1 cellular context compared by ENCODE assay signal in genomic region chr16:56726926-56727325, GRCh38.
TF ChIP-seq lines count a peak whose summit lies in the region.

No MANE protein-coding gene starts in this region.

TF ChIP-seq in HepG2, 621 proteins besides CTCF, POLR2A, EP300 and RAD21:
- TF ChIP-seq NFYC (CRISPR knock-in tag; IDR thresholded peaks at IDR 0.05) (peak; percentile 24; the same call in 1 of the 2 replicates), RXRA (CRISPR knock-in tag; IDR thresholded peaks at IDR 0.05) (no peak), GPN1 (CRISPR knock-in tag; IDR thresholded peaks at IDR 0.05; ENCODE audit: borderline replicate concordance) (no peak), GFI1 (CRISPR knock-in tag; IDR thresholded peaks at IDR 0.05; ENCODE audit: borderline replicate concordance) (0 out of 2 replicates have a peak, but pooled peaks have one; percentile 20), NFE2L1 (CRISPR knock-in tag; IDR thresholded peaks at IDR 0.05; ENCODE audit: borderline replicate concordance) (no peak), NFYB (CRISPR knock-in tag; IDR thresholded peaks at IDR 0.05) (peak; percentile 62)
- TF ChIP-seq, protein P1, sequence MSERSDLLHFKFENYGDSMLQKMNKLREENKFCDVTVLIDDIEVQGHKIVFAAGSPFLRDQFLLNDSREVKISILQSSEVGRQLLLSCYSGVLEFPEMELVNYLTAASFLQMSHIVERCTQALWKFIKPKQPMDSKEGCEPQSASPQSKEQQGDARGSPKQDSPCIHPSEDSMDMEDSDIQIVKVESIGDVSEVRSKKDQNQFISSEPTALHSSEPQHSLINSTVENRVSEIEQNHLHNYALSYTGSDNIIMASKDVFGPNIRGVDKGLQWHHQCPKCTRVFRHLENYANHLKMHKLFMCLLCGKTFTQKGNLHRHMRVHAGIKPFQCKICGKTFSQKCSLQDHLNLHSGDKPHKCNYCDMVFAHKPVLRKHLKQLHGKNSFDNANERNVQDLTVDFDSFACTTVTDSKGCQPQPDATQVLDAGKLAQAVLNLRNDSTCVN (CRISPR knock-in tag; IDR thresholded peaks at IDR 0.05; ENCODE audit: borderline replicate concordance): no peak
